ENCODE assay signal across 7 cellular contexts in genomic region chr17:74158761-74159160, GRCh38. TPM values are rescaled to one million over a fixed set of nuclear protein-coding genes. Genes with fewer than 3 reads are reported as not detected.
"Had no signal": no experiment of that assay in that cellular context is flagged by ENCODE, and none has a peak within 500 bp of the region (broad histone marks: within the 10 kb centered on the region; RNA-seq: fewer than 3 reads in every experiment).

No MANE protein-coding gene starts in this region.

- H3K4me3 Mint-ChIP-seq: IgD-negative memory B cell had no signal

- H3K9ac ChIP-seq: GM23248 had no signal

- H3K36me3 Mint-ChIP-seq: IgD-negative memory B cell had no signal

- H2AFZ ChIP-seq: GM23248 had no signal

- FAIRE-seq: HTR-8/SVneo had no signal

- H3K4me1 Mint-ChIP-seq: IgD-negative memory B cell had no signal

- DNase-seq: GM23248, GOT3, H7, HCEC 1CT, KG1 had no signal

- H3K4me3 ChIP-seq: GM23248 had no signal

- H3K27ac ChIP-seq: GM23248 had no signal

RNA-seq across cellular contexts. Expression of gene TTYH2, which starts 54.6 kb away (rescaled TPM):
- total RNA-seq: GM23248 had no signal
